ENCODE assay signal across 9 cellular contexts in the genomic region with DNA sequence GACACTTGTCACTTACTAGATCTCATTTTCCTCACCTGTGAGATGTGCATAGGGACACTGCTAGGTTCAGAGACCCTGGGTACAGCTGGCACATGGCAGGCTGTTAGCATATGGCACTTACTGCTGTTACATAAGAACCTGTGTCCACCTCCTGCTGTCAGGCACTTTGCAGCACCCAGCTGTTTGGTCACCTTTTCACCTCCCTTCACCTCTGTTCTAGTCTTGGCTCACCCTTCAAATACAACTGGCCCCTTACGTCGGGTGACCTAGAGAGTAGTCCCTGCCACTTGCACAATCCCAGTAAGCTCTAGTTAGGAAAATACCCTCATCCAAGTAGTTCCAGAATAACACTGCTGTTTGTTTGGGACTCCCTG.
DNase-seq lines count a peak whose midpoint lies in the region; ATAC-seq and TF ChIP-seq lines count a peak whose summit lies in the region.
"Had no signal": no experiment of that assay in that cellular context is flagged by ENCODE, and none has a peak within 500 bp of the region (broad histone marks: within the 10 kb centered on the region; RNA-seq: fewer than 3 reads in every experiment).

No MANE protein-coding gene starts in this region.

- intact Hi-C loops in CD8-positive, alpha-beta T cell (cut with DNase I, micrococcal nuclease), result loop anchor here (1.0 to 2.0 kb wide), 2 partner anchors 429 to 430 kb away; no protein-coding TSS in a partner anchor
- intact Hi-C loops in Panc1 (cut with micrococcal nuclease; ENCODE audit: unreplicated experiment) (loop anchor here (5.0 kb wide), 1 partner anchor 433 kb away; no protein-coding TSS in a partner anchor), esophagus squamous epithelium (cut with DNase I) (no loop called here), sigmoid colon (cut with DNase I) (loop anchor here (5.0 kb wide), 1 partner anchor 428 kb away; no protein-coding TSS in a partner anchor)

- H3K27me3 Mint-ChIP-seq in CD8-positive, alpha-beta T cell (ENCODE audit: low read depth), result peaks cover 9% of the 10 kb centered on the region

- no peaks in the 10 kb centered on the region for H3K36me3 Mint-ChIP-seq in CD8-positive, alpha-beta T cell

- no peak for ATAC-seq in CD8-positive, alpha-beta T cell
- ATAC-seq in Panc1, result no peak
- no peak for ATAC-seq in HG03108 (IDR thresholded peaks at IDR 0.05; ENCODE audit: unreplicated experiment)

- peaks cover 8% of the 10 kb centered on the region for H3K4me1 ChIP-seq in CD8-positive, alpha-beta T cell (ENCODE audit: insufficient read depth, low read length)
- H3K4me1 ChIP-seq in Panc1 (ENCODE audit: control insufficient read depth, insufficient read depth, low read length) (no peaks in the 10 kb centered on the region; the same call in 1 of the 2 replicates), esophagus squamous epithelium (peaks cover 29 to 60% (median 32%) of the 10 kb centered on the region in 3 donors), sigmoid colon (peaks cover 0 to 30% (median 20%) of the 10 kb centered on the region in 4 donors), HAP-1 (no peaks in the 10 kb centered on the region)

- DNase-seq in CD8-positive, alpha-beta T cell, result no peak
- no peak for DNase-seq in Panc1 (ENCODE audit: low read depth, low spot score)
- no peak for DNase-seq in esophagus squamous epithelium (lab: John Stamatoyannopoulos, UW)
- no peak for DNase-seq in sigmoid colon
- no peak for DNase-seq in NCI-H774 (lab: John Stamatoyannopoulos, UW)
- no peak for DNase-seq in SW 1271 (lab: John Stamatoyannopoulos, UW)
- no peak for DNase-seq in HAP-1 (ENCODE audit: low spot score in 2 of 2)

- TF ChIP-seq EP300 in sigmoid colon (IDR thresholded peaks at IDR 0.05), result no peak

- POLR2A ChIA-PET in CD8-positive, alpha-beta T cell (lab: Charles Lee), result interaction anchor here (0.5 kb wide), 1 partner anchor 156 kb away, joined by 3 read pairs; no protein-coding TSS in a partner anchor
- POLR2A ChIA-PET in Panc1 (lab: Charles Lee), result no interaction called here

- no peaks in the 10 kb centered on the region for H3K27me3 ChIP-seq in CD8-positive, alpha-beta T cell (ENCODE audit: insufficient read depth, low read length)
- no peaks in the 10 kb centered on the region for H3K27me3 ChIP-seq in Panc1 (ENCODE audit: control insufficient read depth, insufficient read depth, low read length)
- no peaks in the 10 kb centered on the region for H3K27me3 ChIP-seq in esophagus squamous epithelium
- no peaks in the 10 kb centered on the region for H3K27me3 ChIP-seq in sigmoid colon
- H3K27me3 ChIP-seq in HAP-1 (ENCODE audit: low read depth), result no peaks in the 10 kb centered on the region

- H3K9me3 ChIP-seq in CD8-positive, alpha-beta T cell (ENCODE audit: low read length), result no peaks in the 10 kb centered on the region
- H3K9me3 ChIP-seq in Panc1 (ENCODE audit: control insufficient read depth, insufficient read depth, low read depth, low read length), result no peaks in the 10 kb centered on the region
- H3K9me3 ChIP-seq in esophagus squamous epithelium, result no peaks in the 10 kb centered on the region
- H3K9me3 ChIP-seq in sigmoid colon, result no peaks in the 10 kb centered on the region
- no peaks in the 10 kb centered on the region for H3K9me3 ChIP-seq in HAP-1

- no peaks in the 10 kb centered on the region for H3K36me3 ChIP-seq in CD8-positive, alpha-beta T cell (ENCODE audit: insufficient read depth, low read length)
- H3K36me3 ChIP-seq in Panc1 (ENCODE audit: control insufficient read depth, insufficient read depth, low read length) (no peaks in the 10 kb centered on the region), esophagus squamous epithelium (no peaks in the 10 kb centered on the region), sigmoid colon (no peaks in the 10 kb centered on the region), HAP-1 (replicated peaks) (no peaks in the 10 kb centered on the region)

- peak overlapping the region; percentile 1 for H3K4me3 Mint-ChIP-seq in CD8-positive, alpha-beta T cell
- H3K4me3 Mint-ChIP-seq: activated B cell treated with CpG ODN at 0.5 μM for 24 hours had no signal

- CTCF ChIA-PET in CD8-positive, alpha-beta T cell (lab: Charles Lee), result interaction anchor here (0.6 to 1.9 kb wide), 14 partner anchors 8 to 227 kb away, joined by 3 to 11 read pairs (median 4); no protein-coding TSS in a partner anchor
- CTCF ChIA-PET in Panc1 (lab: Charles Lee), result interaction anchor here (0.5 kb wide), 2 partner anchors 66 to 79 kb away, joined by 3 to 4 read pairs; no protein-coding TSS in a partner anchor

- no peak for TF ChIP-seq CTCF in CD8-positive, alpha-beta T cell (IDR thresholded peaks at IDR 0.05)
- no peak for TF ChIP-seq CTCF in Panc1 (IDR thresholded peaks at IDR 0.05)
- TF ChIP-seq CTCF in esophagus squamous epithelium (IDR thresholded peaks at IDR 0.05), result no peak
- no peak for TF ChIP-seq CTCF in sigmoid colon (IDR thresholded peaks at IDR 0.05)

- H3K27ac ChIP-seq in CD8-positive, alpha-beta T cell (ENCODE audit: low read depth, low read length), result no peak overlapping the region
- H3K27ac ChIP-seq in Panc1 (ENCODE audit: low read length) (no peak overlapping the region), esophagus squamous epithelium (peak overlapping the region; percentile 73 to 92 (median 86)), sigmoid colon (peak overlapping the region; percentile 25 to 73 (median 54))

- H3K4me1 Mint-ChIP-seq in CD8-positive, alpha-beta T cell (ENCODE audit: low read depth), result peaks cover 22% of the 10 kb centered on the region

- in situ Hi-C loops in Panc1 (cut with HindIII; ENCODE audit: low pct_unique_long_range_greater_than_20kb, low sequenced_read_pairs), result no loop called here
- in situ Hi-C loops in HAP-1 (cut with MboI; ENCODE audit: low sequenced_read_pairs), result no loop called here

- WGBS in esophagus squamous epithelium, 2 donors, result 21 to 27% methylated on average over 2 of the region's 2 CpGs
- 45 to 50% methylated on average over 2 of the region's 2 CpGs for WGBS in sigmoid colon, 2 donors

- BruUV-seq in Panc1 (replicated peaks; lab: Mats Ljungman, UMichigan), result no TSS peak

- TF ChIP-seq POLR2A in esophagus squamous epithelium (IDR thresholded peaks at IDR 0.05) (no peak), sigmoid colon (IDR thresholded peaks at IDR 0.05) (no peak)

- no peak overlapping the region for H3K27ac Mint-ChIP-seq in CD8-positive, alpha-beta T cell
- H3K27ac Mint-ChIP-seq: activated B cell treated with CpG ODN at 0.5 μM for 24 hours had no signal

- H3K4me3 ChIP-seq in CD8-positive, alpha-beta T cell (ENCODE audit: low read depth, low read length), result no peak overlapping the region
- peak overlapping the region; percentile 21 to 34; a peak in 3 of 4 replicates for H3K4me3 ChIP-seq in Panc1 (ENCODE audit: low read depth in 2 of 2, low read length in 2 of 2)
- H3K4me3 ChIP-seq in esophagus squamous epithelium, result peak overlapping the region in 3 of 4 donors; percentile 36 to 61 (median 37)
- peak overlapping the region in 3 of 4 donors; percentile 24 to 42 (median 40) for H3K4me3 ChIP-seq in sigmoid colon
- H3K4me3 ChIP-seq in HAP-1, result no peak overlapping the region

- H3K9me3 Mint-ChIP-seq in CD8-positive, alpha-beta T cell, result no peaks in the 10 kb centered on the region
- H3K9me3 Mint-ChIP-seq: activated B cell treated with CpG ODN at 0.5 μM for 24 hours had no signal

Comparison
In these comparisons a context has a peak if more than half of its experiments do, and no peak if none do; other contexts are left out.
1. H3K27ac ChIP-seq: peak in esophagus squamous epithelium (4 of 4) and sigmoid colon (4 of 4); none in CD8-positive, alpha-beta T cell (single experiment) and Panc1 (single experiment).
2. H3K4me3 ChIP-seq: peak in Panc1 (2 of 2), esophagus squamous epithelium (3 of 4) and sigmoid colon (3 of 4); none in CD8-positive, alpha-beta T cell (single experiment) and HAP-1 (single experiment).